In the genomic region with DNA sequence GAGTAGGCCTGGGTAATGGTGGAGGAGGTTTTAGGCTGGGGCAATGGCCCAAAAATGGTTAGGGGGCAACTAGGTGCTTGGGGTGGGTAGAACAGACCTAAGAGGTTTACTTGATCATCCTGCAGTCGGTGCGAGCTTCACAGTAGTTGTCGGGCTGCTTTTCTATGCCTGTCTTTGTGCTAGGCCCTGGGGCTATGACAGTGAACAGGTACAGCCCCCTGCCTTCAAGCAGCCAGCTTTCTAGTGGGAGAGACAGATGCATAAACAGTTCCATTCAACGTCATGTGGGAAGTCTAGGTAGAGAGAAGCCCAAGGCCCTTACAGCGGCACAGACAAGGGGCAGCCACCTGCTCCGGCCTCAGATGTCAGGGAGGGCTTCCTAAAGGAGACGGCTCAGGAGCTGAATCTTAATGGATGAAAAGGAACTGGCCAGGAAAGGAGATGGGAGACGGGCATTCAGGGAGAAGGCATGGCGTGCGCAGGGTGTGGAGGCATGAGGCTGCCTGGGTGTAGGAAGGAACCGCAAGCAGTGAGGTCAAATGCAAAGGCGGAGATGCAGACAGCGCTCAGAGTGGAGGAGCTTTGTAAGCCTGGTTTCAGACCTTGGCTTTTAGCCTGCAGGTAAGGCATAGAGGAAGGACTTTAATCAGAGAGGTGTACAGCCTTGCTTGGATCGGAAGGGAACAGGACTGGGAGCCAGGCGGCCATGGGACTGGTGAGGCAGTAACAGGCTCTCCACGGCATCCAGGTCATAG, we compare ENCODE assay signal across 1 cellular context.
TF ChIP-seq lines count a peak whose summit lies in the region.

No MANE protein-coding gene starts in this region.

TF ChIP-seq in A549, 52 proteins besides CTCF, POLR2A, EP300 and RAD21 (continued from another document):
- TF ChIP-seq, protein P1, sequence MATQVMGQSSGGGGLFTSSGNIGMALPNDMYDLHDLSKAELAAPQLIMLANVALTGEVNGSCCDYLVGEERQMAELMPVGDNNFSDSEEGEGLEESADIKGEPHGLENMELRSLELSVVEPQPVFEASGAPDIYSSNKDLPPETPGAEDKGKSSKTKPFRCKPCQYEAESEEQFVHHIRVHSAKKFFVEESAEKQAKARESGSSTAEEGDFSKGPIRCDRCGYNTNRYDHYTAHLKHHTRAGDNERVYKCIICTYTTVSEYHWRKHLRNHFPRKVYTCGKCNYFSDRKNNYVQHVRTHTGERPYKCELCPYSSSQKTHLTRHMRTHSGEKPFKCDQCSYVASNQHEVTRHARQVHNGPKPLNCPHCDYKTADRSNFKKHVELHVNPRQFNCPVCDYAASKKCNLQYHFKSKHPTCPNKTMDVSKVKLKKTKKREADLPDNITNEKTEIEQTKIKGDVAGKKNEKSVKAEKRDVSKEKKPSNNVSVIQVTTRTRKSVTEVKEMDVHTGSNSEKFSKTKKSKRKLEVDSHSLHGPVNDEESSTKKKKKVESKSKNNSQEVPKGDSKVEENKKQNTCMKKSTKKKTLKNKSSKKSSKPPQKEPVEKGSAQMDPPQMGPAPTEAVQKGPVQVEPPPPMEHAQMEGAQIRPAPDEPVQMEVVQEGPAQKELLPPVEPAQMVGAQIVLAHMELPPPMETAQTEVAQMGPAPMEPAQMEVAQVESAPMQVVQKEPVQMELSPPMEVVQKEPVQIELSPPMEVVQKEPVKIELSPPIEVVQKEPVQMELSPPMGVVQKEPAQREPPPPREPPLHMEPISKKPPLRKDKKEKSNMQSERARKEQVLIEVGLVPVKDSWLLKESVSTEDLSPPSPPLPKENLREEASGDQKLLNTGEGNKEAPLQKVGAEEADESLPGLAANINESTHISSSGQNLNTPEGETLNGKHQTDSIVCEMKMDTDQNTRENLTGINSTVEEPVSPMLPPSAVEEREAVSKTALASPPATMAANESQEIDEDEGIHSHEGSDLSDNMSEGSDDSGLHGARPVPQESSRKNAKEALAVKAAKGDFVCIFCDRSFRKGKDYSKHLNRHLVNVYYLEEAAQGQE (IDR thresholded peaks at IDR 0.05): no peak
- TF ChIP-seq MAFK (IDR thresholded peaks at IDR 0.05; ENCODE audit: partially characterized antibody): no peak
- no peak for TF ChIP-seq NR3C1 (IDR thresholded peaks at IDR 0.05)
- no peak for TF ChIP-seq RCOR1 (IDR thresholded peaks at IDR 0.05; ENCODE audit: low read depth, low read length)
- no peak for TF ChIP-seq SREBF2 (IDR thresholded peaks at IDR 0.05)
- TF ChIP-seq NFE2L2 (conservative IDR thresholded peaks at IDR 0.05; ENCODE audit: low read length): no peak
- no peak for TF ChIP-seq PHF8 (IDR thresholded peaks at IDR 0.05; ENCODE audit: borderline replicate concordance, low read depth)
